ENCODE assay signal across 27 cellular contexts in genomic region chr11:28820296-28820989, GRCh38.
A peak's percentile ranks its signal among the peaks of the same experiment; 100 is the strongest.
DNase-seq lines count a peak whose midpoint lies in the region; TF ChIP-seq lines count a peak whose summit lies in the region.
"Had no signal": no experiment of that assay in that cellular context is flagged by ENCODE, and none has a peak within 500 bp of the region (broad histone marks: within the 10 kb centered on the region; RNA-seq: fewer than 3 reads in every experiment).

No MANE protein-coding gene starts in this region.

- peak; percentile 26; the same call in 1 of the 2 replicates for TF ChIP-seq RAD21 in Ishikawa (IDR thresholded peaks at IDR 0.05; ENCODE audit: low read depth)

- WGBS in ovary, 3 donors, result 74 to 88% (median 80%) methylated on average over 2 of the region's 2 CpGs

- H3K4me1 ChIP-seq in ovary (ENCODE audit: insufficient read depth), result no peaks in the 10 kb centered on the region
- H3K4me1 ChIP-seq: esophagus muscularis mucosa, upper lobe of right lung had no signal

- H3K27me3 ChIP-seq in ovary, result no peaks in the 10 kb centered on the region
- H3K27me3 ChIP-seq: esophagus muscularis mucosa, upper lobe of right lung had no signal

- no peak overlapping the region for H3K27ac ChIP-seq in ovary
- H3K27ac ChIP-seq: esophagus muscularis mucosa, SK-N-MC, upper lobe of right lung had no signal

- no peak for TF ChIP-seq CTCF in ovary (IDR thresholded peaks at IDR 0.05)

- DNase-seq in ACHN (peak; percentile 31), dedifferentiated amniotic fluid mesenchymal stem cell (ENCODE audit: extremely low spot score) (peak; percentile 52), left kidney (ENCODE audit: low read depth, low spot score) (peak; percentile 18), NCI-H2107 (lab: John Stamatoyannopoulos, UW) (no peak), ovary (no peak), posterior vena cava (ENCODE audit: low spot score) (no peak)
- no peak for DNase-seq in activated effector memory CD4-positive, alpha-beta T cell treated with anti-CD3 and anti-CD28 coated beads, Interleukin-2, amount 50 U/mL, for 16 hours
- DNase-seq: activated CD4-positive, alpha-beta T cell treated with anti-CD3 and anti-CD28 coated beads, Interleukin-2, amount 10 ng/mL, durations not matched to agents 24 days and 14 days; activated effector memory CD4-positive, alpha-beta T cell treated with Interleukin-2 at 50 U/mL for 16 hours; activated T-cell treated with anti-CD3 and anti-CD28 coated beads, Interleukin-2, amount 50 U/mL, for 1 hour; aorta; caudate nucleus; cortex of kidney; effector memory CD8-positive, alpha-beta T cell; hippocampal formation; left cardiac atrium; NCI-H1092; NCI-H1694 treated with DMSO at 0.1 percent for 48 hours; NCI-H2171 treated with DMSO at 0.1 percent for 48 hours; NCI-H524; nephron progenitor cell; small intestine; stimulated activated naive CD4-positive, alpha-beta T cell; upper lobe of right lung had no signal

- H3K4me3 ChIP-seq in ovary, result no peak overlapping the region
- H3K4me3 ChIP-seq: esophagus muscularis mucosa, SK-N-MC, upper lobe of right lung had no signal

- no peaks in the 10 kb centered on the region for H3K36me3 ChIP-seq in ovary
- H3K36me3 ChIP-seq: esophagus muscularis mucosa, upper lobe of right lung had no signal

- in situ Hi-C loops in ACHN (cut with HindIII; ENCODE audit: low pct_ligation_motif_present, low pct_unique_long_range_greater_than_20kb, low sequenced_read_pairs), result no loop called here

- TF ChIP-seq POLR2A in ovary (IDR thresholded peaks at IDR 0.05), result no peak

- H3K9me3 ChIP-seq in ovary, result no peaks in the 10 kb centered on the region
- H3K9me3 ChIP-seq: esophagus muscularis mucosa, upper lobe of right lung had no signal

- TF ChIP-seq EP300 in Ishikawa (IDR thresholded peaks at IDR 0.05; ENCODE audit: borderline replicate concordance) (peak; percentile 58; the same call in 1 of the 2 replicates), ovary (IDR thresholded peaks at IDR 0.05) (no peak)

- intact Hi-C loops in ovary (cut with DNase I), result no loop called here
- intact Hi-C loops in posterior vena cava (cut with DNase I), result no loop called here

TF ChIP-seq in Ishikawa, 13 proteins besides CTCF, POLR2A, EP300 and RAD21:
- peak; percentile 33 for TF ChIP-seq NFIC (IDR thresholded peaks at IDR 0.05)
- no peak for TF ChIP-seq REST (IDR thresholded peaks at IDR 0.05; ENCODE audit: low read depth)
- no peak for TF ChIP-seq USF1 (IDR thresholded peaks at IDR 0.05)
- no peak; the same call in 1 of the 2 replicates for TF ChIP-seq FOXM1 (IDR thresholded peaks at IDR 0.05; ENCODE audit: borderline replicate concordance, low read depth)
- TF ChIP-seq YY1 (IDR thresholded peaks at IDR 0.05; ENCODE audit: low read depth), result no peak
- TF ChIP-seq TAF1 (IDR thresholded peaks at IDR 0.05; ENCODE audit: low read depth), result no peak
- TF ChIP-seq CEBPB (IDR thresholded peaks at IDR 0.05), result peak; percentile 67
- TF ChIP-seq EGR1 (IDR thresholded peaks at IDR 0.05), result no peak
- no peak for TF ChIP-seq ZBTB7A (IDR thresholded peaks at IDR 0.05; ENCODE audit: low read depth)
- TF ChIP-seq TCF12 (IDR thresholded peaks at IDR 0.05; ENCODE audit: low read depth), result peak; percentile 66
- TF ChIP-seq CREB1 (IDR thresholded peaks at IDR 0.05; ENCODE audit: low read depth), result no peak
- TF ChIP-seq TEAD4 (IDR thresholded peaks at IDR 0.05), result peak; percentile 85
- no peak for TF ChIP-seq MAX (IDR thresholded peaks at IDR 0.05)

Comparison
In these comparisons a context has a peak if more than half of its experiments do, and no peak if none do; other contexts are left out.
1. DNase-seq: peak in ACHN (single experiment), dedifferentiated amniotic fluid mesenchymal stem cell (single experiment) and left kidney (single experiment); none in NCI-H2107 (single experiment), ovary (0 of 5), posterior vena cava (single experiment) and activated effector memory CD4-positive, alpha-beta T cell treated with anti-CD3 and anti-CD28 coated beads, Interleukin-2, amount 50 U/mL, for 16 hours (single experiment).